13 cellular contexts compared by ENCODE assay signal in the genomic region with DNA sequence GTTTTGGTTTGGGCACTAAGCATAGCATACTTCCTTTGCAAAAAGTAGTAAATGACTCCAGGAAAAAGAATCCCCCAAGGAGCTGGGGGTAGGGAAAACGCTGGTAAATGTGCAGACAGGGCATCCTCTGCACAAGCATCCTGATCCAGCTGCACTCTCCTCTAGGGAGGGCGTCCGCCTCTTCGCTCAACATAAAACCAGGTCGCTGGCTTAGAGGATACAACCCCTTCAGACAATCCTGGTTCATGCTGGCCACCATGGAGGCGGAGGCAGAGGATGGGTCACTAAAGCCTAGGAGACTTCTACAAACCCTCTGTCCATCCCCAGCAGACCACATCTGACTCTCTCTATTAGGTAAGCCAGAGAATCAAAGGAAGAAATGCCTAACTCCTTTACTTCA. TPM values are rescaled to one million over a fixed set of nuclear protein-coding genes. Genes with fewer than 3 reads are reported as not detected.
DNase-seq lines count a peak whose midpoint lies in the region; ATAC-seq and TF ChIP-seq lines count a peak whose summit lies in the region.
"Had no signal": no experiment of that assay in that cellular context is flagged by ENCODE, and none has a peak within 500 bp of the region (broad histone marks: within the 10 kb centered on the region; RNA-seq: fewer than 3 reads in every experiment).

No MANE protein-coding gene starts in this region.

- peaks cover 8% of the 10 kb centered on the region for H3K36me3 ChIP-seq in thoracic aorta

- POLR2A ChIA-PET in activated CD4-positive, alpha-beta T cell treated with anti-CD3 and anti-CD28 coated beads for 36 hours (lab: Charles Lee): no interaction called here
- POLR2A ChIA-PET in activated CD4-positive, alpha-beta T cell treated with anti-CD3 and anti-CD28 coated beads, Interleukin-2, amount 10 ng/mL, durations not matched to agents 7 days and 5 days (lab: Charles Lee): interaction anchor here (0.7 kb wide), 1 partner anchor 110 kb away, joined by 5 read pairs; a partner anchor contains a TSS

- H3K4me1 ChIP-seq in thoracic aorta (ENCODE audit: control insufficient read depth in 1 of 2, low read depth in 2 of 2): peaks cover 48 to 72% of the 10 kb centered on the region in 2 donors

- peak overlapping the region; percentile 95 to 99 for H3K27ac ChIP-seq in thoracic aorta
- H3K27ac ChIP-seq: HL-60, PC-9 had no signal

- CTCF ChIA-PET in activated CD4-positive, alpha-beta T cell treated with anti-CD3 and anti-CD28 coated beads for 36 hours (lab: Charles Lee): interaction anchor here (2.1 kb wide), 1 partner anchor 9 kb away, joined by 9 read pairs; no protein-coding TSS in a partner anchor
- CTCF ChIA-PET in activated CD4-positive, alpha-beta T cell treated with anti-CD3 and anti-CD28 coated beads, Interleukin-2, amount 10 ng/mL, durations not matched to agents 7 days and 5 days (lab: Charles Lee): interaction anchor here (1.0 to 2.4 kb wide), 2 partner anchors 8 to 37 kb away, joined by 3 to 12 read pairs; no protein-coding TSS in a partner anchor

- H3K9me3 ChIP-seq in thoracic aorta: no peaks in the 10 kb centered on the region

- DNase-seq in activated CD4-positive, alpha-beta T cell treated with anti-CD3 and anti-CD28 coated beads for 36 hours: no peak
- DNase-seq in activated CD4-positive, alpha-beta T cell treated with anti-CD3 and anti-CD28 coated beads, Interleukin-2, amount 10 ng/mL, durations not matched to agents 7 days and 5 days: no peak
- no peak for DNase-seq in endothelial cell (ENCODE audit: low spot score)
- no peak for DNase-seq in nephron progenitor cell
- DNase-seq in thoracic aorta (ENCODE audit: low spot score): no peak
- DNase-seq in RPMI8226: no peak
- DNase-seq in NCI-H2171 treated with DMSO at 0.1 percent for 48 hours (lab: John Stamatoyannopoulos, UW): no peak
- DNase-seq in activated CD8-positive, alpha-beta memory T cell treated with anti-CD3 and anti-CD28 coated beads for 24 hours: no peak
- DNase-seq: 8988T, amniotic stem cell, NCI-H2227 treated with DMSO at 0.1 percent for 48 hours, PC-9 had no signal

- H3K4me3 Mint-ChIP-seq in activated CD4-positive, alpha-beta T cell treated with anti-CD3 and anti-CD28 coated beads for 36 hours: no peak overlapping the region
- H3K4me3 Mint-ChIP-seq in activated CD4-positive, alpha-beta T cell treated with anti-CD3 and anti-CD28 coated beads, Interleukin-2, amount 10 ng/mL, durations not matched to agents 7 days and 5 days: no peak overlapping the region
- H3K4me3 Mint-ChIP-seq in endothelial cell (ENCODE audit: unreplicated experiment): peak overlapping the region; percentile 56
- no peak overlapping the region for H3K4me3 Mint-ChIP-seq in nephron progenitor cell

- H3K9me3 Mint-ChIP-seq in activated CD4-positive, alpha-beta T cell treated with anti-CD3 and anti-CD28 coated beads for 36 hours (ENCODE audit: low read depth): no peaks in the 10 kb centered on the region
- H3K9me3 Mint-ChIP-seq in activated CD4-positive, alpha-beta T cell treated with anti-CD3 and anti-CD28 coated beads, Interleukin-2, amount 10 ng/mL, durations not matched to agents 7 days and 5 days: no peaks in the 10 kb centered on the region
- H3K9me3 Mint-ChIP-seq in endothelial cell (ENCODE audit: unreplicated experiment) (no peaks in the 10 kb centered on the region), nephron progenitor cell (no peaks in the 10 kb centered on the region)

- no peak for ATAC-seq in activated CD4-positive, alpha-beta T cell treated with anti-CD3 and anti-CD28 coated beads for 36 hours
- no peak for ATAC-seq in thoracic aorta (ENCODE audit: insufficient number of reproducible peaks, low FRiP score, low read depth)

- intact Hi-C loops in activated CD4-positive, alpha-beta T cell treated with anti-CD3 and anti-CD28 coated beads for 36 hours (cut with DNase I, micrococcal nuclease): no loop called here

- no peaks in the 10 kb centered on the region for H3K27me3 Mint-ChIP-seq in activated CD4-positive, alpha-beta T cell treated with anti-CD3 and anti-CD28 coated beads for 36 hours
- H3K27me3 Mint-ChIP-seq in activated CD4-positive, alpha-beta T cell treated with anti-CD3 and anti-CD28 coated beads, Interleukin-2, amount 10 ng/mL, durations not matched to agents 7 days and 5 days: no peaks in the 10 kb centered on the region
- peaks cover 2% of the 10 kb centered on the region for H3K27me3 Mint-ChIP-seq in endothelial cell (ENCODE audit: unreplicated experiment)
- H3K27me3 Mint-ChIP-seq in nephron progenitor cell (ENCODE audit: low read depth, poor library complexity): peaks cover 5% of the 10 kb centered on the region

- H3K27ac Mint-ChIP-seq in activated CD4-positive, alpha-beta T cell treated with anti-CD3 and anti-CD28 coated beads for 36 hours: peak overlapping the region; percentile 40
- H3K27ac Mint-ChIP-seq in activated CD4-positive, alpha-beta T cell treated with anti-CD3 and anti-CD28 coated beads, Interleukin-2, amount 10 ng/mL, durations not matched to agents 7 days and 5 days: no peak overlapping the region
- H3K27ac Mint-ChIP-seq in endothelial cell (ENCODE audit: unreplicated experiment): peak overlapping the region; percentile 1
- peak overlapping the region; percentile 88 for H3K27ac Mint-ChIP-seq in nephron progenitor cell

- H3K36me3 Mint-ChIP-seq in activated CD4-positive, alpha-beta T cell treated with anti-CD3 and anti-CD28 coated beads for 36 hours (ENCODE audit: low read depth): peaks cover 61% of the 10 kb centered on the region
- H3K36me3 Mint-ChIP-seq in activated CD4-positive, alpha-beta T cell treated with anti-CD3 and anti-CD28 coated beads, Interleukin-2, amount 10 ng/mL, durations not matched to agents 7 days and 5 days (ENCODE audit: low read depth): peaks cover 75% of the 10 kb centered on the region
- H3K36me3 Mint-ChIP-seq in endothelial cell (ENCODE audit: low read depth, unreplicated experiment) (peaks cover 49% of the 10 kb centered on the region), nephron progenitor cell (ENCODE audit: low read depth) (peaks cover 46% of the 10 kb centered on the region)

- no peak for TF ChIP-seq CTCF in endothelial cell (IDR thresholded peaks at IDR 0.05; ENCODE audit: unreplicated experiment)
- TF ChIP-seq CTCF in nephron progenitor cell (IDR thresholded peaks at IDR 0.05): no peak
- no peak for TF ChIP-seq CTCF in thoracic aorta (IDR thresholded peaks at IDR 0.05)

- peak overlapping the region; percentile 59 for H3K4me3 ChIP-seq in thoracic aorta
- H3K4me3 ChIP-seq: PC-9 had no signal

- H3K4me1 Mint-ChIP-seq in activated CD4-positive, alpha-beta T cell treated with anti-CD3 and anti-CD28 coated beads for 36 hours: peaks cover 6% of the 10 kb centered on the region
- peaks cover 6% of the 10 kb centered on the region for H3K4me1 Mint-ChIP-seq in activated CD4-positive, alpha-beta T cell treated with anti-CD3 and anti-CD28 coated beads, Interleukin-2, amount 10 ng/mL, durations not matched to agents 7 days and 5 days
- H3K4me1 Mint-ChIP-seq in endothelial cell (ENCODE audit: unreplicated experiment): peaks cover 12% of the 10 kb centered on the region
- peaks cover 70% of the 10 kb centered on the region for H3K4me1 Mint-ChIP-seq in nephron progenitor cell

- no peaks in the 10 kb centered on the region for H3K27me3 ChIP-seq in thoracic aorta (replicated peaks; ENCODE audit: insufficient read depth)

RNA-seq across cellular contexts. Expression of a gene that starts 14.2 kb away (rescaled TPM):
- total RNA-seq in activated CD4-positive, alpha-beta T cell treated with anti-CD3 and anti-CD28 coated beads for 36 hours: 10 to 100 TPM; 95.0 to 96.2 TPM
- 100 to 1,000 TPM; 187 to 224 TPM for total RNA-seq in activated CD4-positive, alpha-beta T cell treated with anti-CD3 and anti-CD28 coated beads, Interleukin-2, amount 10 ng/mL, durations not matched to agents 7 days and 5 days
- total RNA-seq in endothelial cell (ENCODE audit: unreplicated experiment) (93.6 TPM), thoracic aorta (10 to 100 TPM; 41.4 to 90.2 TPM)

RNA-seq across cellular contexts. Expression of a gene that starts 14.8 kb away (rescaled TPM):
- 10 to 100 TPM; 19.3 to 24.6 TPM for total RNA-seq in activated CD4-positive, alpha-beta T cell treated with anti-CD3 and anti-CD28 coated beads for 36 hours
- 10 to 100 TPM; 22.2 to 23.8 TPM for total RNA-seq in activated CD4-positive, alpha-beta T cell treated with anti-CD3 and anti-CD28 coated beads, Interleukin-2, amount 10 ng/mL, durations not matched to agents 7 days and 5 days
- 37.1 TPM for total RNA-seq in endothelial cell (ENCODE audit: unreplicated experiment)
- total RNA-seq in thoracic aorta: 10 to 100 TPM; 14.6 to 21.8 TPM

RNA-seq across cellular contexts. Expression of a gene that starts 18.5 kb away (rescaled TPM):
- total RNA-seq in activated CD4-positive, alpha-beta T cell treated with anti-CD3 and anti-CD28 coated beads for 36 hours: 1 to 10 TPM; 1.6 to 2.0 TPM
- 1 to 10 TPM; 2.0 to 3.1 TPM for total RNA-seq in activated CD4-positive, alpha-beta T cell treated with anti-CD3 and anti-CD28 coated beads, Interleukin-2, amount 10 ng/mL, durations not matched to agents 7 days and 5 days
- total RNA-seq in endothelial cell (ENCODE audit: unreplicated experiment): 25.4 TPM
- over 10,000 TPM in 1 of 2 donors, 1,000 to 10,000 TPM in 1; 6,975 to 13,974 TPM for total RNA-seq in thoracic aorta

RNA-seq across cellular contexts. Expression of a gene that starts 39.1 kb away (rescaled TPM):
- total RNA-seq in activated CD4-positive, alpha-beta T cell treated with anti-CD3 and anti-CD28 coated beads for 36 hours: 10 to 100 TPM; 21.5 to 23.7 TPM
- total RNA-seq in activated CD4-positive, alpha-beta T cell treated with anti-CD3 and anti-CD28 coated beads, Interleukin-2, amount 10 ng/mL, durations not matched to agents 7 days and 5 days: 10 to 100 TPM; 28.6 to 30.9 TPM
- 41.3 TPM for total RNA-seq in endothelial cell (ENCODE audit: unreplicated experiment)
- total RNA-seq in thoracic aorta: 10 to 100 TPM; 55.9 to 82.2 TPM

Comparison
In these comparisons a context has a peak if more than half of its experiments do, and no peak if none do; other contexts are left out.
1. RNA of a gene that starts 18.5 kb away (total RNA-seq): 6,975 to 13,974 TPM in thoracic aorta; 25.4 TPM in endothelial cell (single experiment), 2.0 to 3.1 TPM in activated CD4-positive, alpha-beta T cell treated with anti-CD3 and anti-CD28 coated beads, Interleukin-2, amount 10 ng/mL, durations not matched to agents 7 days and 5 days and 1.6 to 2.0 TPM in activated CD4-positive, alpha-beta T cell treated with anti-CD3 and anti-CD28 coated beads for 36 hours; every median in the first group is over 100 times any median in the second.